8 cellular contexts compared by ENCODE assay signal in genomic region chr17:75524269-75524970, GRCh38. TPM values are rescaled to one million over a fixed set of nuclear protein-coding genes. Genes with fewer than 3 reads are reported as not detected.
DNase-seq lines count a peak whose midpoint lies in the region; ATAC-seq and TF ChIP-seq lines count a peak whose summit lies in the region.

No MANE protein-coding gene starts in this region.

- H3K27ac ChIP-seq in right lobe of liver, result peak overlapping the region in 1 of 3 donors; percentile 33
- peak overlapping the region; percentile 4 for H3K27ac ChIP-seq in temporal lobe (ENCODE audit: low read depth, low read length)

- H3K9me3 Mint-ChIP-seq in activated CD4-positive, alpha-beta T cell treated with anti-CD3 and anti-CD28 coated beads, Interleukin-2, amount 10 ng/mL, durations not matched to agents 24 days and 14 days, result no peaks in the 10 kb centered on the region
- H3K9me3 Mint-ChIP-seq in brain, result no peaks in the 10 kb centered on the region

- peaks cover 9% of the 10 kb centered on the region for H3K27me3 Mint-ChIP-seq in activated CD4-positive, alpha-beta T cell treated with anti-CD3 and anti-CD28 coated beads, Interleukin-2, amount 10 ng/mL, durations not matched to agents 24 days and 14 days
- H3K27me3 Mint-ChIP-seq in brain, result peaks cover 42% of the 10 kb centered on the region

- peaks cover 31% of the 10 kb centered on the region for H3K36me3 Mint-ChIP-seq in activated CD4-positive, alpha-beta T cell treated with anti-CD3 and anti-CD28 coated beads, Interleukin-2, amount 10 ng/mL, durations not matched to agents 24 days and 14 days (ENCODE audit: low read depth)
- peaks cover 17% of the 10 kb centered on the region for H3K36me3 Mint-ChIP-seq in brain

- intact Hi-C loops in activated CD4-positive, alpha-beta T cell treated with anti-CD3 and anti-CD28 coated beads, Interleukin-2, amount 10 ng/mL, durations not matched to agents 24 days and 14 days (cut with micrococcal nuclease), result no loop called here
- intact Hi-C loops in right lobe of liver (cut with DNase I), result no loop called here

- H3K27ac Mint-ChIP-seq in activated CD4-positive, alpha-beta T cell treated with anti-CD3 and anti-CD28 coated beads, Interleukin-2, amount 10 ng/mL, durations not matched to agents 24 days and 14 days, result no peak overlapping the region
- no peak overlapping the region for H3K27ac Mint-ChIP-seq in brain

- DNase-seq in activated CD4-positive, alpha-beta T cell treated with anti-CD3 and anti-CD28 coated beads, Interleukin-2, amount 10 ng/mL, durations not matched to agents 24 days and 14 days, result no peak
- no peak for DNase-seq in activated CD4-positive, alpha-beta T cell treated with anti-CD3 and anti-CD28 coated beads, Interleukin-2, amount 50 U/mL, for 1 hour
- DNase-seq in right lobe of liver, result peak in 1 of 3 donors; percentile 48
- DNase-seq in NCI-H2196 treated with DMSO at 0.1 percent for 48 hours (lab: John Stamatoyannopoulos, UW; ENCODE audit: unreplicated experiment), result no peak
- no peak for DNase-seq in NCI-H2029 treated with DMSO at 0.1 percent for 48 hours (lab: John Stamatoyannopoulos, UW)

- TF ChIP-seq CTCF in brain (conservative IDR thresholded peaks at IDR 0.05), result no peak
- TF ChIP-seq CTCF in right lobe of liver (IDR thresholded peaks at IDR 0.05), result no peak

- H3K27me3 ChIP-seq in right lobe of liver, result no peaks in the 10 kb centered on the region

- H3K36me3 ChIP-seq in right lobe of liver, result peaks cover 0 to 5% (median 0%) of the 10 kb centered on the region in 4 donors

- no peaks in the 10 kb centered on the region for H3K9me3 ChIP-seq in right lobe of liver

- H3K4me1 ChIP-seq in right lobe of liver, result peaks cover 0 to 21% (median 0%) of the 10 kb centered on the region in 4 donors

- H3K4me3 Mint-ChIP-seq in activated CD4-positive, alpha-beta T cell treated with anti-CD3 and anti-CD28 coated beads, Interleukin-2, amount 10 ng/mL, durations not matched to agents 24 days and 14 days, result peak overlapping the region; percentile 48
- H3K4me3 Mint-ChIP-seq in brain, result peak overlapping the region; percentile 62 to 76 (median 68)

- H3K4me3 ChIP-seq in right lobe of liver, result peak overlapping the region; percentile 35 to 72 (median 69)

- H3K4me1 Mint-ChIP-seq in activated CD4-positive, alpha-beta T cell treated with anti-CD3 and anti-CD28 coated beads, Interleukin-2, amount 10 ng/mL, durations not matched to agents 24 days and 14 days, result peaks cover 13% of the 10 kb centered on the region
- peaks cover 5% of the 10 kb centered on the region for H3K4me1 Mint-ChIP-seq in brain

- no peak for TF ChIP-seq POLR2A in right lobe of liver (IDR thresholded peaks at IDR 0.05)

- ATAC-seq in right lobe of liver, result no peak
- no peak for ATAC-seq in HG02588 (IDR thresholded peaks at IDR 0.05; ENCODE audit: unreplicated experiment)

- 21% methylated on average over 12 of the region's 24 CpGs for WGBS in right lobe of liver (ENCODE audit: insufficient coverage, low coverage, low lambda C conversion rate, missing lambda C conversion rate)

RNA-seq across cellular contexts. Expression of gene LLGL2, which starts 1.1 kb away (rescaled TPM):
- 6.5 and 9.0 TPM in 2 replicates for total RNA-seq in activated CD4-positive, alpha-beta T cell treated with anti-CD3 and anti-CD28 coated beads, Interleukin-2, amount 10 ng/mL, durations not matched to agents 24 days and 14 days
- 22.1 TPM for polyA plus RNA-seq in brain (ENCODE audit: insufficient read depth, low read depth, low replicate concordance)
- 10 to 100 TPM; 32.8 to 71.4 (median 44.6) TPM for total RNA-seq in right lobe of liver
- total RNA-seq in temporal lobe, result 0.74 TPM

RNA-seq across cellular contexts. Expression of gene TSEN54, which starts 8.1 kb away (rescaled TPM):
- 61.7 and 66.4 TPM in 2 replicates for total RNA-seq in activated CD4-positive, alpha-beta T cell treated with anti-CD3 and anti-CD28 coated beads, Interleukin-2, amount 10 ng/mL, durations not matched to agents 24 days and 14 days
- polyA plus RNA-seq in brain (ENCODE audit: insufficient read depth, low read depth, low replicate concordance), result 32.9 TPM
- total RNA-seq in right lobe of liver (10 to 100 TPM in 4 of 6 experiments, 1 to 10 TPM in 2; 8.5 to 13.6 (median 10.2) TPM), temporal lobe (7.6 TPM)

RNA-seq across cellular contexts. Expression of gene CASKIN2, which starts 9.1 kb away (rescaled TPM):
- 1.4 and 1.6 TPM in 2 replicates for total RNA-seq in activated CD4-positive, alpha-beta T cell treated with anti-CD3 and anti-CD28 coated beads, Interleukin-2, amount 10 ng/mL, durations not matched to agents 24 days and 14 days
- 29.0 TPM for polyA plus RNA-seq in brain (ENCODE audit: insufficient read depth, low read depth, low replicate concordance)
- total RNA-seq in right lobe of liver (10 to 100 TPM in 4 of 6 experiments, 1 to 10 TPM in 2; 9.0 to 26.0 (median 12.0) TPM), temporal lobe (5.7 TPM)
